24 cellular contexts compared by ENCODE assay signal in the genomic region with DNA sequence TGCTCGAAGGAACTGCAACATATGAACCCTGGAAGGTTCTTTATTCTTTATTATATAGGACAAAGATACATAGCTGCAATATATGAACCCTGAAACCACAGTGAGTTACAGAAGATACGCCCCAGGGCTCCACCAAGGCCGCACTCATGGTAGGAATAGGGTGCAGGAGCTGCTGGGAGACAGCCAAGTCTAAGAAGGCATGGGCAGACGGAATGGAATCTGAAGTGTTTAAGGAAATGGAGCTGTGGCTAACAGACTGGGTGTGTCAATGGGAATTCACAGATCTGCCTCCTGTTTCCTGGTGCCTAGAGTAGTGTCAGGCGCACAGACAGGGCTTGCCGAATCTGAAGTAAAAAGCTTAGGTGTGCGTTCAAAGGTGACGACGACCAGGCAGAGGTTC.
DNase-seq lines count a peak whose midpoint lies in the region; ATAC-seq and TF ChIP-seq lines count a peak whose summit lies in the region.
"Had no signal": no experiment of that assay in that cellular context is flagged by ENCODE, and none has a peak within 500 bp of the region (broad histone marks: within the 10 kb centered on the region; RNA-seq: fewer than 3 reads in every experiment).

No MANE protein-coding gene starts in this region.

- H3K23ac ChIP-seq in H9 (ENCODE audit: insufficient read length, low read depth, low read length), result no peak overlapping the region

- peak in 2 of 3 experiments; percentile 43 to 60 for DNase-seq in NCI-H1417 (lab: John Stamatoyannopoulos, UW)
- DNase-seq in NCI-H1417 treated with DMSO at 0.1 percent for 48 hours (lab: John Stamatoyannopoulos, UW), result no peak
- no peak for DNase-seq in H9
- no peak for DNase-seq in WERI-Rb-1
- DNase-seq in renal cortical epithelial cell (ENCODE audit: low read depth), result peak; percentile 19
- DNase-seq in CD4-positive, alpha-beta memory T cell, result no peak
- no peak for DNase-seq in activated gamma-delta T cell treated with Interleukin-2 at 50 U/mL for 16 hours
- DNase-seq: activated CD4-positive, alpha-beta T cell treated with anti-CD3 and anti-CD28 coated beads for 48 hours; aorta; erythroblast; hippocampal formation; Karpas-422; mammary epithelial cell; psoas muscle; SJCRH30; stimulated activated CD4-positive, alpha-beta T cell treated with anti-CD3 and anti-CD28 coated beads, Interleukin-2, amount 100 ng/mL, for 24 hours; stimulated activated naive B cell treated with anti-CD40 and anti-IgM and Interleukin-4, amounts not matched to agents 10 μg/mL and 1 μg/mL and 100 μg/mL, for 72 hours; T-cell had no signal

- H3K27me3 Mint-ChIP-seq in H9 (ENCODE audit: low read depth), result no peaks in the 10 kb centered on the region; the same call in 1 of the 2 replicates
- no peaks in the 10 kb centered on the region for H3K27me3 Mint-ChIP-seq in CD4-positive, alpha-beta memory T cell
- H3K27me3 Mint-ChIP-seq in stimulated activated memory B cell treated with anti-CD40 and anti-IgM and Interleukin-4, amounts not matched to agents 10 μg/mL and 1 μg/mL and 100 μg/mL, for 72 hours, result no peaks in the 10 kb centered on the region
- H3K27me3 Mint-ChIP-seq: central memory CD8-positive, alpha-beta T cell; stimulated activated naive B cell treated with anti-CD40 and anti-IgM and Interleukin-4, amounts not matched to agents 10 μg/mL and 1 μg/mL and 100 μg/mL, for 72 hours; T-cell had no signal

- no peak overlapping the region for H2BK120ac ChIP-seq in H9 (ENCODE audit: low read depth, low read length, poor library complexity, severe bottlenecking)

- WGBS in H9 (ENCODE audit: extremely low coverage, insufficient read length, low lambda C conversion rate), result no CpG with 5 or more reads among the region's 9 CpGs

- no peaks in the 10 kb centered on the region for H3K79me2 ChIP-seq in H9 (ENCODE audit: insufficient read depth, low read length)

- ATAC-seq in stimulated activated memory B cell treated with anti-CD40 and anti-IgM and Interleukin-4, amounts not matched to agents 10 μg/mL and 1 μg/mL and 100 μg/mL, for 72 hours, result no peak
- ATAC-seq: activated naive CD4-positive, alpha-beta T cell treated with anti-CD3 and anti-CD28 coated beads, Interleukin-2, amount 50 U/mL, for 72 hours; foreskin keratinocyte; stimulated activated naive B cell treated with anti-CD40 and anti-IgM and Interleukin-4, amounts not matched to agents 10 μg/mL and 1 μg/mL and 100 μg/mL, for 72 hours; T-cell had no signal

- H2BK20ac ChIP-seq in H9 (ENCODE audit: low read depth, low read length, poor library complexity, severe bottlenecking), result no peak overlapping the region

- no peak overlapping the region for H2BK12ac ChIP-seq in H9 (ENCODE audit: insufficient read length, low read depth, low read length)

- peaks cover 5% of the 10 kb centered on the region for H3K36me3 ChIP-seq in WERI-Rb-1
- no peaks in the 10 kb centered on the region for H3K36me3 ChIP-seq in CD4-positive, alpha-beta memory T cell (ENCODE audit: insufficient read depth, low read length)

- intact Hi-C loops in CD4-positive, alpha-beta memory T cell (cut with micrococcal nuclease), result no loop called here

- no peaks in the 10 kb centered on the region for H3K79me1 ChIP-seq in H9 (ENCODE audit: insufficient read depth, low read depth, low read length, poor library complexity, severe bottlenecking)

- H3K27ac Mint-ChIP-seq in H9, result peak overlapping the region in 2 of 3 experiments; percentile 14 to 40; a peak in 2 of 7 replicates
- no peak overlapping the region for H3K27ac Mint-ChIP-seq in CD4-positive, alpha-beta memory T cell
- H3K27ac Mint-ChIP-seq in stimulated activated memory B cell treated with anti-CD40 and anti-IgM and Interleukin-4, amounts not matched to agents 10 μg/mL and 1 μg/mL and 100 μg/mL, for 72 hours, result no peak overlapping the region
- H3K27ac Mint-ChIP-seq: activated naive CD4-positive, alpha-beta T cell treated with anti-CD3 and anti-CD28 coated beads, Interleukin-2, amount 50 U/mL, for 72 hours; activated T-helper 1 cell treated with anti-CD3 and anti-CD28 coated beads, Interleukin-12 subunit alpha, Interleukin-12 subunit beta, Interleukin-2, Interleukin-4 antibody, amounts not matched to agents 30 ng/mL and 10 ng/mL and 1 ng/mL, durations not matched to agents 14 hours and 24 hours and 36 hours; stimulated activated naive B cell treated with anti-CD40 and anti-IgM and Interleukin-4, amounts not matched to agents 10 μg/mL and 1 μg/mL and 100 μg/mL, for 72 hours; T-cell had no signal

- no peak overlapping the region for H3K27ac ChIP-seq in H9 (ENCODE audit: insufficient read length, low read depth, low read length)
- peak overlapping the region; percentile 86 for H3K27ac ChIP-seq in WERI-Rb-1
- no peak overlapping the region for H3K27ac ChIP-seq in CD4-positive, alpha-beta memory T cell (ENCODE audit: low read depth, low read length)
- H3K27ac ChIP-seq: foreskin keratinocyte, PC-9, psoas muscle, SJCRH30 had no signal

- no peak overlapping the region for H4K5ac ChIP-seq in H9 (ENCODE audit: insufficient read length, low read depth, low read length)

- CTCF ChIA-PET in CD4-positive, alpha-beta memory T cell (lab: Charles Lee; ENCODE audit: partially characterized antibody), result no interaction called here

- POLR2A ChIA-PET in CD4-positive, alpha-beta memory T cell (lab: Charles Lee; ENCODE audit: partially characterized antibody), result no interaction called here

- no peak overlapping the region for H3K4ac ChIP-seq in H9 (ENCODE audit: low read depth, low read length)

- no peak overlapping the region for H2AK5ac ChIP-seq in H9 (ENCODE audit: insufficient read length, low read length)

- H3K4me3 ChIP-seq in WERI-Rb-1 (ENCODE audit: low read depth, low read length), result no peak overlapping the region
- no peak overlapping the region for H3K4me3 ChIP-seq in CD4-positive, alpha-beta memory T cell (ENCODE audit: low read length in 2 of 2)
- H3K4me3 ChIP-seq: PC-9, psoas muscle, SJCRH30 had no signal

- no peak overlapping the region for H3K9ac ChIP-seq in H9 (ENCODE audit: extremely low read depth, insufficient read length, low read length)

- no peak overlapping the region for H4K8ac ChIP-seq in H9 (replicated peaks; ENCODE audit: insufficient read length, low read depth, low read length)

- H3K9me3 ChIP-seq in H9 (ENCODE audit: control insufficient read depth, low read depth, low read length) (no peaks in the 10 kb centered on the region), WERI-Rb-1 (ENCODE audit: severe bottlenecking) (no peaks in the 10 kb centered on the region)
- H3K9me3 ChIP-seq in CD4-positive, alpha-beta memory T cell (ENCODE audit: control insufficient read depth in 1 of 2, low read length in 2 of 2), result no peaks in the 10 kb centered on the region
- H3K9me3 ChIP-seq: psoas muscle, SJCRH30 had no signal

- 0 out of 2 replicates have a peak, but pooled peaks cover 3% of the 10 kb centered on the region for H3K4me1 ChIP-seq in H9 (ENCODE audit: insufficient read depth, low read length)
- H3K4me1 ChIP-seq in CD4-positive, alpha-beta memory T cell (ENCODE audit: insufficient read depth, low read length), result peaks cover 16% of the 10 kb centered on the region
- H3K4me1 ChIP-seq: foreskin keratinocyte, psoas muscle, SJCRH30 had no signal

- no peak overlapping the region for H3T11ph ChIP-seq in H9 (ENCODE audit: low read length)

- no peaks in the 10 kb centered on the region; a peak in 2 of 7 replicates for H3K36me3 Mint-ChIP-seq in H9 (ENCODE audit: insufficient read depth in 1 of 3, low read depth in 3 of 3)
- peaks cover 20 to 40% of the 10 kb centered on the region in 2 donors for H3K36me3 Mint-ChIP-seq in CD4-positive, alpha-beta memory T cell
- H3K36me3 Mint-ChIP-seq in stimulated activated memory B cell treated with anti-CD40 and anti-IgM and Interleukin-4, amounts not matched to agents 10 μg/mL and 1 μg/mL and 100 μg/mL, for 72 hours, result peaks cover 28% of the 10 kb centered on the region

- H3K9me3 Mint-ChIP-seq in H9, result no peaks in the 10 kb centered on the region
- H3K9me3 Mint-ChIP-seq in CD4-positive, alpha-beta memory T cell, result no peaks in the 10 kb centered on the region
- H3K9me3 Mint-ChIP-seq in stimulated activated memory B cell treated with anti-CD40 and anti-IgM and Interleukin-4, amounts not matched to agents 10 μg/mL and 1 μg/mL and 100 μg/mL, for 72 hours, result no peaks in the 10 kb centered on the region
- H3K9me3 Mint-ChIP-seq: activated naive CD4-positive, alpha-beta T cell treated with anti-CD3 and anti-CD28 coated beads, Interleukin-2, amount 50 U/mL, for 72 hours; activated T-helper 1 cell treated with anti-CD3 and anti-CD28 coated beads, Interleukin-12 subunit alpha, Interleukin-12 subunit beta, Interleukin-2, Interleukin-4 antibody, amounts not matched to agents 30 ng/mL and 10 ng/mL and 1 ng/mL, durations not matched to agents 14 hours and 24 hours and 36 hours; central memory CD8-positive, alpha-beta T cell; stimulated activated naive B cell treated with anti-CD40 and anti-IgM and Interleukin-4, amounts not matched to agents 10 μg/mL and 1 μg/mL and 100 μg/mL, for 72 hours had no signal

- no peaks in the 10 kb centered on the region for H3K27me3 ChIP-seq in H9 (ENCODE audit: insufficient read depth, low read length)
- H3K27me3 ChIP-seq in WERI-Rb-1 (ENCODE audit: insufficient read depth, low read depth, severe bottlenecking), result no peaks in the 10 kb centered on the region
- no peaks in the 10 kb centered on the region for H3K27me3 ChIP-seq in CD4-positive, alpha-beta memory T cell (ENCODE audit: insufficient read depth, low read length)
- H3K27me3 ChIP-seq: foreskin keratinocyte, SJCRH30 had no signal

- H3K4me2 ChIP-seq in H9 (ENCODE audit: insufficient read depth, insufficient read length, low read length), result no peak overlapping the region
- H3K4me2 ChIP-seq: PC-9 had no signal

- H3K4me3 Mint-ChIP-seq in H9, result no peak overlapping the region
- H3K4me3 Mint-ChIP-seq in CD4-positive, alpha-beta memory T cell, result no peak overlapping the region
- no peak overlapping the region for H3K4me3 Mint-ChIP-seq in stimulated activated memory B cell treated with anti-CD40 and anti-IgM and Interleukin-4, amounts not matched to agents 10 μg/mL and 1 μg/mL and 100 μg/mL, for 72 hours
- H3K4me3 Mint-ChIP-seq: activated T-helper 1 cell treated with anti-CD3 and anti-CD28 coated beads, Interleukin-12 subunit alpha, Interleukin-12 subunit beta, Interleukin-2, Interleukin-4 antibody, amounts not matched to agents 30 ng/mL and 10 ng/mL and 1 ng/mL, durations not matched to agents 14 hours and 24 hours and 36 hours; central memory CD8-positive, alpha-beta T cell; stimulated activated naive B cell treated with anti-CD40 and anti-IgM and Interleukin-4, amounts not matched to agents 10 μg/mL and 1 μg/mL and 100 μg/mL, for 72 hours; T-cell had no signal

- no peak for TF ChIP-seq CTCF in H9 (conservative IDR thresholded peaks at IDR 0.05)
- TF ChIP-seq CTCF in WERI-Rb-1 (IDR thresholded peaks at IDR 0.05; ENCODE audit: low read depth, low read length), result no peak

- H3K18ac ChIP-seq in H9 (ENCODE audit: insufficient read length, low read depth, low read length), result no peak overlapping the region

- H2BK5ac ChIP-seq in H9 (ENCODE audit: insufficient read length, low read length), result no peak overlapping the region

- no peak overlapping the region for H3K14ac ChIP-seq in H9 (ENCODE audit: insufficient read depth, low read length)

- no peaks in the 10 kb centered on the region for H4K20me1 ChIP-seq in H9 (ENCODE audit: control insufficient read depth, insufficient read depth, insufficient read length)

- H3K56ac ChIP-seq in H9 (ENCODE audit: insufficient read length, low read depth, low read length), result no peak overlapping the region

- H3K4me1 Mint-ChIP-seq in H9, result peaks cover 18% of the 10 kb centered on the region in 2 experiments
- peaks cover 10 to 24% (median 12%) of the 10 kb centered on the region in 4 donors for H3K4me1 Mint-ChIP-seq in CD4-positive, alpha-beta memory T cell
- H3K4me1 Mint-ChIP-seq in stimulated activated memory B cell treated with anti-CD40 and anti-IgM and Interleukin-4, amounts not matched to agents 10 μg/mL and 1 μg/mL and 100 μg/mL, for 72 hours, result no peaks in the 10 kb centered on the region

- H3K23me2 ChIP-seq in H9 (ENCODE audit: insufficient read length, low read depth, low read length, poor library complexity, severe bottlenecking), result no peaks in the 10 kb centered on the region

- no peak overlapping the region for H2BK15ac ChIP-seq in H9 (ENCODE audit: low read depth, low read length)

- H4K91ac ChIP-seq in H9 (ENCODE audit: insufficient read length, low read depth, low read length), result no peak overlapping the region

- no peak overlapping the region for H2AFZ ChIP-seq in H9 (ENCODE audit: low read length)
- H2AFZ ChIP-seq: PC-9 had no signal

Comparison
In these comparisons a context has a peak if more than half of its experiments do, and no peak if none do; other contexts are left out.
1. DNase-seq: peak in NCI-H1417 (2 of 3) and renal cortical epithelial cell (single experiment); none in NCI-H1417 treated with DMSO at 0.1 percent for 48 hours (single experiment), H9 (single experiment), WERI-Rb-1 (single experiment), CD4-positive, alpha-beta memory T cell (0 of 5) and activated gamma-delta T cell treated with Interleukin-2 at 50 U/mL for 16 hours (single experiment).
2. H3K27ac Mint-ChIP-seq: peak in H9 (2 of 3); none in CD4-positive, alpha-beta memory T cell (0 of 7) and stimulated activated memory B cell treated with anti-CD40 and anti-IgM and Interleukin-4, amounts not matched to agents 10 μg/mL and 1 μg/mL and 100 μg/mL, for 72 hours (single experiment).